ENCODE assay signal across 2 cellular contexts in the genomic region with DNA sequence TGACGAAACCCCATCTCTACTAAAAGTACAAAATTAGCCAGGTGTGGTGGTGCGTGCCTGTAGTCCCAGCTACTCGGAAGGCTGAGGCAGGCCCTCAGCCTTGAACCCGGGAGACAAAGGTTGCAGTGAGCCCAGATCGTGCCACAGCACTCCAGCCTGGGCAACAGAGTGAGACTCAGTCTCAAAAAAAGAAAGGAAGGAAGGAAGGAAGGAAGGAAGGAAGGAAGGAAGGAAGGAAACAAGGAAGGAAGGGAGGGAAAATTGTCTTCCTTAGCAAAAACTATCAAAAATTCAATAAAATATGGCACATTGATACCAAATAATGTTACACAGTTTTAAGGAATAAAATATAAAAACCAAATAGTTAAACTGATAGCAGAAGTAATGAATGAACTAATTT. TPM values are rescaled to one million over a fixed set of nuclear protein-coding genes. Genes with fewer than 3 reads are reported as not detected.
"Had no signal": no experiment of that assay in that cellular context is flagged by ENCODE, and none has a peak within 500 bp of the region (broad histone marks: within the 10 kb centered on the region; RNA-seq: fewer than 3 reads in every experiment).

No MANE protein-coding gene starts in this region.

RNA-seq across cellular contexts. Expression of a gene that starts 54.5 kb away (rescaled TPM):
- total RNA-seq: SJSA1, SK-MEL-5 had no signal
